Comparison of ENCODE assay signal across 2 cellular contexts in the genomic region with DNA sequence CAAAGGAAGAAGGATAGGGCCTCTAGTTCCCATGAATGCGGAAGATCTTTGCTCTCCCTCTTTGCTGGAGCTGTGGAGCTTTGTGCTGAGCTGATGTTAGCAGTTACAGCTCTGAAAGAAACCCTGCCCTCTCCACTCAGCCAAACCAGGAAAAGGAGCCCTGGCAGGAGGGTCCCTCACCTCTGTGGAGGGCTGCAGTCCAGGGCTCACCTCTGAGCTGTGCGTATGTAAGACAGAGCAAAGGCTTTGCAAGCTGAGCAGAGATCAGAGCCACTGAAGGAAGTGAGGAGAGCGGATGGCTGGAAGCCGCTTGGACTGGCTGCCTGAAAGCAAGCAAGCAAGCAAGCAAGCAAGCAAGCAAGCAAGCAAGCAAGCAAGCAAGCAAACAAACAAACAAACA.
TF ChIP-seq lines count a peak whose summit lies in the region.

No MANE protein-coding gene starts in this region.

TF ChIP-seq in GM23338, 12 proteins besides CTCF, POLR2A, EP300 and RAD21 (continues in another document):
- TF ChIP-seq NANOG (IDR thresholded peaks at IDR 0.05; ENCODE audit: borderline replicate concordance) (no peak), POLR2AphosphoS5 (IDR thresholded peaks at IDR 0.05; ENCODE audit: low read depth) (no peak), ZNF331 (CRISPR knock-in tag; IDR thresholded peaks at IDR 0.05; ENCODE audit: low read depth) (no peak), STAT1 (IDR thresholded peaks at IDR 0.05; ENCODE audit: unreplicated experiment) (no peak), EZH2 (IDR thresholded peaks at IDR 0.05; ENCODE audit: low read depth, unreplicated experiment) (no peak), EZH2phosphoT487 (IDR thresholded peaks at IDR 0.05; ENCODE audit: unreplicated experiment) (no peak), JUNB (IDR thresholded peaks at IDR 0.05; ENCODE audit: unreplicated experiment) (no peak)
- TF ChIP-seq, protein P1, sequence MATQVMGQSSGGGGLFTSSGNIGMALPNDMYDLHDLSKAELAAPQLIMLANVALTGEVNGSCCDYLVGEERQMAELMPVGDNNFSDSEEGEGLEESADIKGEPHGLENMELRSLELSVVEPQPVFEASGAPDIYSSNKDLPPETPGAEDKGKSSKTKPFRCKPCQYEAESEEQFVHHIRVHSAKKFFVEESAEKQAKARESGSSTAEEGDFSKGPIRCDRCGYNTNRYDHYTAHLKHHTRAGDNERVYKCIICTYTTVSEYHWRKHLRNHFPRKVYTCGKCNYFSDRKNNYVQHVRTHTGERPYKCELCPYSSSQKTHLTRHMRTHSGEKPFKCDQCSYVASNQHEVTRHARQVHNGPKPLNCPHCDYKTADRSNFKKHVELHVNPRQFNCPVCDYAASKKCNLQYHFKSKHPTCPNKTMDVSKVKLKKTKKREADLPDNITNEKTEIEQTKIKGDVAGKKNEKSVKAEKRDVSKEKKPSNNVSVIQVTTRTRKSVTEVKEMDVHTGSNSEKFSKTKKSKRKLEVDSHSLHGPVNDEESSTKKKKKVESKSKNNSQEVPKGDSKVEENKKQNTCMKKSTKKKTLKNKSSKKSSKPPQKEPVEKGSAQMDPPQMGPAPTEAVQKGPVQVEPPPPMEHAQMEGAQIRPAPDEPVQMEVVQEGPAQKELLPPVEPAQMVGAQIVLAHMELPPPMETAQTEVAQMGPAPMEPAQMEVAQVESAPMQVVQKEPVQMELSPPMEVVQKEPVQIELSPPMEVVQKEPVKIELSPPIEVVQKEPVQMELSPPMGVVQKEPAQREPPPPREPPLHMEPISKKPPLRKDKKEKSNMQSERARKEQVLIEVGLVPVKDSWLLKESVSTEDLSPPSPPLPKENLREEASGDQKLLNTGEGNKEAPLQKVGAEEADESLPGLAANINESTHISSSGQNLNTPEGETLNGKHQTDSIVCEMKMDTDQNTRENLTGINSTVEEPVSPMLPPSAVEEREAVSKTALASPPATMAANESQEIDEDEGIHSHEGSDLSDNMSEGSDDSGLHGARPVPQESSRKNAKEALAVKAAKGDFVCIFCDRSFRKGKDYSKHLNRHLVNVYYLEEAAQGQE (IDR thresholded peaks at IDR 0.05; ENCODE audit: unreplicated experiment): no peak
- TF ChIP-seq, protein P2, sequence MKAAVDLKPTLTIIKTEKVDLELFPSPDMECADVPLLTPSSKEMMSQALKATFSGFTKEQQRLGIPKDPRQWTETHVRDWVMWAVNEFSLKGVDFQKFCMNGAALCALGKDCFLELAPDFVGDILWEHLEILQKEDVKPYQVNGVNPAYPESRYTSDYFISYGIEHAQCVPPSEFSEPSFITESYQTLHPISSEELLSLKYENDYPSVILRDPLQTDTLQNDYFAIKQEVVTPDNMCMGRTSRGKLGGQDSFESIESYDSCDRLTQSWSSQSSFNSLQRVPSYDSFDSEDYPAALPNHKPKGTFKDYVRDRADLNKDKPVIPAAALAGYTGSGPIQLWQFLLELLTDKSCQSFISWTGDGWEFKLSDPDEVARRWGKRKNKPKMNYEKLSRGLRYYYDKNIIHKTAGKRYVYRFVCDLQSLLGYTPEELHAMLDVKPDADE (IDR thresholded peaks at IDR 0.05): no peak
- TF ChIP-seq, protein P3, sequence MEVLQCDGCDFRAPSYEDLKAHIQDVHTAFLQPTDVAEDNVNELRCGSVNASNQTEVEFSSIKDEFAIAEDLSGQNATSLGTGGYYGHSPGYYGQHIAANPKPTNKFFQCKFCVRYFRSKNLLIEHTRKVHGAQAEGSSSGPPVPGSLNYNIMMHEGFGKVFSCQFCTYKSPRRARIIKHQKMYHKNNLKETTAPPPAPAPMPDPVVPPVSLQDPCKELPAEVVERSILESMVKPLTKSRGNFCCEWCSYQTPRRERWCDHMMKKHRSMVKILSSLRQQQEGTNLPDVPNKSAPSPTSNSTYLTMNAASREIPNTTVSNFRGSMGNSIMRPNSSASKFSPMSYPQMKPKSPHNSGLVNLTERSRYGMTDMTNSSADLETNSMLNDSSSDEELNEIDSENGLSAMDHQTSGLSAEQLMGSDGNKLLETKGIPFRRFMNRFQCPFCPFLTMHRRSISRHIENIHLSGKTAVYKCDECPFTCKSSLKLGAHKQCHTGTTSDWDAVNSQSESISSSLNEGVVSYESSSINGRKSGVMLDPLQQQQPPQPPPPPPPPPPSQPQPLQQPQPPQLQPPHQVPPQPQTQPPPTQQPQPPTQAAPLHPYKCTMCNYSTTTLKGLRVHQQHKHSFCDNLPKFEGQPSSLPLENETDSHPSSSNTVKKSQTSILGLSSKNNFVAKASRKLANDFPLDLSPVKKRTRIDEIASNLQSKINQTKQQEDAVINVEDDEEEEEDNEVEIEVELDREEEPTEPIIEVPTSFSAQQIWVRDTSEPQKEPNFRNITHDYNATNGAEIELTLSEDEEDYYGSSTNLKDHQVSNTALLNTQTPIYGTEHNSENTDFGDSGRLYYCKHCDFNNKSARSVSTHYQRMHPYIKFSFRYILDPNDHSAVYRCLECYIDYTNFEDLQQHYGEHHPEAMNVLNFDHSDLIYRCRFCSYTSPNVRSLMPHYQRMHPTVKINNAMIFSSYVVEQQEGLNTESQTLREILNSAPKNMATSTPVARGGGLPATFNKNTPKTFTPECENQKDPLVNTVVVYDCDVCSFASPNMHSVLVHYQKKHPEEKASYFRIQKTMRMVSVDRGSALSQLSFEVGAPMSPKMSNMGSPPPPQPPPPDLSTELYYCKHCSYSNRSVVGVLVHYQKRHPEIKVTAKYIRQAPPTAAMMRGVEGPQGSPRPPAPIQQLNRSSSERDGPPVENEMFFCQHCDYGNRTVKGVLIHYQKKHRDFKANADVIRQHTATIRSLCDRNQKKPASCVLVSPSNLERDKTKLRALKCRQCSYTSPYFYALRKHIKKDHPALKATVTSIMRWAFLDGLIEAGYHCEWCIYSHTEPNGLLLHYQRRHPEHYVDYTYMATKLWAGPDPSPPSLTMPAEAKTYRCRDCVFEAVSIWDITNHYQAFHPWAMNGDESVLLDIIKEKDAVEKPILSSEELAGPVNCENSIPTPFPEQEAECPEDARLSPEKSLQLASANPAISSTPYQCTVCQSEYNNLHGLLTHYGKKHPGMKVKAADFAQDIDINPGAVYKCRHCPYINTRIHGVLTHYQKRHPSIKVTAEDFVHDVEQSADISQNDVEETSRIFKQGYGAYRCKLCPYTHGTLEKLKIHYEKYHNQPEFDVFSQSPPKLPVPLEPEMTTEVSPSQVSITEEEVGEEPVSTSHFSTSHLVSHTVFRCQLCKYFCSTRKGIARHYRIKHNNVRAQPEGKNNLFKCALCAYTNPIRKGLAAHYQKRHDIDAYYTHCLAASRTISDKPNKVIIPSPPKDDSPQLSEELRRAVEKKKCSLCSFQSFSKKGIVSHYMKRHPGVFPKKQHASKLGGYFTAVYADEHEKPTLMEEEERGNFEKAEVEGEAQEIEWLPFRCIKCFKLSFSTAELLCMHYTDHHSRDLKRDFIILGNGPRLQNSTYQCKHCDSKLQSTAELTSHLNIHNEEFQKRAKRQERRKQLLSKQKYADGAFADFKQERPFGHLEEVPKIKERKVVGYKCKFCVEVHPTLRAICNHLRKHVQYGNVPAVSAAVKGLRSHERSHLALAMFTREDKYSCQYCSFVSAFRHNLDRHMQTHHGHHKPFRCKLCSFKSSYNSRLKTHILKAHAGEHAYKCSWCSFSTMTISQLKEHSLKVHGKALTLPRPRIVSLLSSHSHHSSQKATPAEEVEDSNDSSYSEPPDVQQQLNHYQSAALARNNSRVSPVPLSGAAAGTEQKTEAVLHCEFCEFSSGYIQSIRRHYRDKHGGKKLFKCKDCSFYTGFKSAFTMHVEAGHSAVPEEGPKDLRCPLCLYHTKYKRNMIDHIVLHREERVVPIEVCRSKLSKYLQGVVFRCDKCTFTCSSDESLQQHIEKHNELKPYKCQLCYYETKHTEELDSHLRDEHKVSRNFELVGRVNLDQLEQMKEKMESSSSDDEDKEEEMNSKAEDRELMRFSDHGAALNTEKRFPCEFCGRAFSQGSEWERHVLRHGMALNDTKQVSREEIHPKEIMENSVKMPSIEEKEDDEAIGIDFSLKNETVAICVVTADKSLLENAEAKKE (CRISPR knock-in tag; IDR thresholded peaks at IDR 0.05): no peak

TF ChIP-seq in H1, 55 proteins besides CTCF, POLR2A, EP300 and RAD21:
- TF ChIP-seq NANOG (IDR thresholded peaks at IDR 0.05; ENCODE audit: insufficient read depth, low read depth, low read length, poor library complexity, severe bottlenecking) (no peak), SUZ12 (IDR thresholded peaks at IDR 0.05; ENCODE audit: low read length) (no peak), SAP30 (IDR thresholded peaks at IDR 0.05; ENCODE audit: insufficient read depth, insufficient replicate concordance, low read length) (no peak)
